8 cellular contexts compared by ENCODE assay signal in genomic region chr7:132577206-132578049, GRCh38. TPM values are rescaled to one million over a fixed set of nuclear protein-coding genes. Genes with fewer than 3 reads are reported as not detected.
DNase-seq lines count a peak whose midpoint lies in the region; ATAC-seq and TF ChIP-seq lines count a peak whose summit lies in the region.

No MANE protein-coding gene starts in this region.

- H3K9me3 Mint-ChIP-seq in neural crest cell: no peaks in the 10 kb centered on the region

- ATAC-seq in foreskin keratinocyte (peak; percentile 10), GM21576 (IDR thresholded peaks at IDR 0.05; ENCODE audit: unreplicated experiment) (no peak)

- peak overlapping the region; percentile 60 to 76 (median 66) for H3K4me3 ChIP-seq in BLaER1 treated with 17β-estradiol and CSF1 and Interleukin-3, amounts not matched to agents 10 nM and 100 nM

- in situ Hi-C loops in KBM-7 (cut with MboI; ENCODE audit: low pct_unique_long_range_greater_than_20kb, low sequenced_read_pairs): no loop called here

- no peaks in the 10 kb centered on the region for H3K36me3 ChIP-seq in BLaER1 treated with 17β-estradiol and CSF1 and Interleukin-3, amounts not matched to agents 10 nM and 100 nM

- peaks cover 43% of the 10 kb centered on the region for H3K4me1 Mint-ChIP-seq in neural crest cell

- H4K20me1 ChIP-seq in BLaER1 treated with 17β-estradiol and CSF1 and Interleukin-3, amounts not matched to agents 10 nM and 100 nM: peaks cover 0 to 46% (median 25%) of the 10 kb centered on the region in 11 experiments; a peak in 16 of 22 replicates

- no peak overlapping the region for H3K27ac ChIP-seq in BLaER1 treated with 17β-estradiol and CSF1 and Interleukin-3, amounts not matched to agents 10 nM and 100 nM
- H3K27ac ChIP-seq in foreskin keratinocyte: no peak overlapping the region

- H3K9me3 ChIP-seq in BLaER1 treated with 17β-estradiol and CSF1 and Interleukin-3, amounts not matched to agents 10 nM and 100 nM (replicated peaks in 1 of 11): no peaks in the 10 kb centered on the region

- peak overlapping the region; percentile 94 to 99 (median 99) for H3K4me2 ChIP-seq in BLaER1 treated with 17β-estradiol and CSF1 and Interleukin-3, amounts not matched to agents 10 nM and 100 nM

- no peaks in the 10 kb centered on the region for H3K36me3 Mint-ChIP-seq in neural crest cell (ENCODE audit: low read depth)

- peak; percentile 48 for DNase-seq in KBM-7
- DNase-seq in UCSD-AML1 (lab: John Stamatoyannopoulos, UW; ENCODE audit: unreplicated experiment): peak; percentile 29
- DNase-seq in foreskin keratinocyte: no peak
- DNase-seq in neural crest cell (ENCODE audit: low read depth, low spot score): peak; percentile 73
- no peak for DNase-seq in GOT3 (lab: John Stamatoyannopoulos, UW)
- no peak for DNase-seq in T-helper 9 cell

- H3K27me3 ChIP-seq in BLaER1 treated with 17β-estradiol and CSF1 and Interleukin-3, amounts not matched to agents 10 nM and 100 nM: peaks cover 65 to 74% (median 68%) of the 10 kb centered on the region in 11 experiments
- peaks cover 78% of the 10 kb centered on the region for H3K27me3 ChIP-seq in foreskin keratinocyte

- H3K4me1 ChIP-seq in BLaER1 treated with 17β-estradiol and CSF1 and Interleukin-3, amounts not matched to agents 10 nM and 100 nM: peaks cover 8 to 19% (median 15%) of the 10 kb centered on the region in 10 experiments; a peak in 19 of 20 replicates
- H3K4me1 ChIP-seq in foreskin keratinocyte: no peaks in the 10 kb centered on the region

- peak overlapping the region; percentile 82 for H3K4me3 Mint-ChIP-seq in neural crest cell

- H3K9ac ChIP-seq in BLaER1 treated with 17β-estradiol and CSF1 and Interleukin-3, amounts not matched to agents 10 nM and 100 nM: peak overlapping the region; percentile 13 to 64 (median 56); a peak in 15 of 22 replicates

- TF ChIP-seq CTCF in foreskin keratinocyte (conservative IDR thresholded peaks at IDR 0.05) (no peak), neural crest cell (conservative IDR thresholded peaks at IDR 0.05) (peak; percentile 48)

- H3K27me3 Mint-ChIP-seq in neural crest cell (ENCODE audit: low read depth): peaks cover 70% of the 10 kb centered on the region

- H3K27ac Mint-ChIP-seq in neural crest cell (ENCODE audit: unreplicated experiment): no peak overlapping the region

RNA-seq across cellular contexts. Expression of gene PLXNA4, which starts 1.2 kb away (rescaled TPM):
- total RNA-seq in foreskin keratinocyte (not detected in 2 replicates), neural crest cell (21.7 and 22.9 TPM in 2 replicates)
- polyA plus RNA-seq in foreskin keratinocyte: not detected in 2 replicates

Comparison
In these comparisons a context has a peak if more than half of its experiments do, and no peak if none do; other contexts are left out.
1. DNase-seq: peak in KBM-7 (single experiment), UCSD-AML1 (single experiment) and neural crest cell (single experiment); none in foreskin keratinocyte (0 of 2), GOT3 (single experiment) and T-helper 9 cell (single experiment).
2. RNA of gene PLXNA4, which starts 1.2 kb away (total RNA-seq): 21.7 to 22.9 TPM in neural crest cell; not detected in foreskin keratinocyte; every median in the first group is over 10 times any median in the second.